Comparison of ENCODE assay signal across 8 cellular contexts in genomic region chr12:53287741-53288216, GRCh38. TPM values are rescaled to one million over a fixed set of nuclear protein-coding genes. Genes with fewer than 3 reads are reported as not detected.
DNase-seq lines count a peak whose midpoint lies in the region; ATAC-seq and TF ChIP-seq lines count a peak whose summit lies in the region.

No MANE protein-coding gene starts in this region.

- H3K4me2 ChIP-seq in GM23248 (ENCODE audit: unreplicated experiment) = no peak overlapping the region

- TF ChIP-seq CTCF in AG10803 (conservative IDR thresholded peaks at IDR 0.05; ENCODE audit: low read length) = peak; percentile 75
- peak; percentile 87; the same call in 1 of the 2 replicates for TF ChIP-seq CTCF in Panc1 (IDR thresholded peaks at IDR 0.05)
- TF ChIP-seq CTCF in foreskin keratinocyte (conservative IDR thresholded peaks at IDR 0.05) = peak; percentile 76
- peak; percentile 78 for TF ChIP-seq CTCF in osteocyte (IDR thresholded peaks at IDR 0.05)
- TF ChIP-seq CTCF in upper lobe of right lung (IDR thresholded peaks at IDR 0.05) = peak; percentile 63

- no peak overlapping the region for H3K27ac Mint-ChIP-seq in osteocyte (ENCODE audit: unreplicated experiment)

- no peak overlapping the region for H3K9ac ChIP-seq in GM23248

- H3K9me3 Mint-ChIP-seq in osteocyte (ENCODE audit: unreplicated experiment) = no peaks in the 10 kb centered on the region

- in situ Hi-C loops in GM23248 (cut with MboI) (loop anchor here (10.0 kb wide), 1 partner anchor 73 kb away; no protein-coding TSS in a partner anchor), Panc1 (cut with HindIII; ENCODE audit: low pct_unique_long_range_greater_than_20kb, low sequenced_read_pairs) (no loop called here)

- H3K36me3 Mint-ChIP-seq in osteocyte (ENCODE audit: unreplicated experiment) = no peaks in the 10 kb centered on the region

- 68 to 69% methylated on average over 11 of the region's 11 CpGs for WGBS in GM23248 (ENCODE audit: low coverage in 1 of 2, low lambda C conversion rate in 2 of 2, missing lambda C conversion rate in 2 of 2), 2 experiments

- CTCF ChIA-PET in Panc1 (lab: Charles Lee) = interaction anchor here (0.5 to 1.3 kb wide), 3 partner anchors 68 to 147 kb away, joined by 3 to 8 read pairs (median 4); no protein-coding TSS in a partner anchor

- H3K4me3 ChIP-seq in AG10803 (ENCODE audit: low read length) = no peak overlapping the region
- H3K4me3 ChIP-seq in GM23248 = no peak overlapping the region
- no peak overlapping the region for H3K4me3 ChIP-seq in Panc1 (ENCODE audit: low read depth in 2 of 2, low read length in 2 of 2)
- H3K4me3 ChIP-seq in upper lobe of right lung = no peak overlapping the region

- H3K4me1 Mint-ChIP-seq in osteocyte (ENCODE audit: unreplicated experiment) = peaks cover 1% of the 10 kb centered on the region

- no TSS peak for BruUV-seq in Panc1 (replicated peaks; lab: Mats Ljungman, UMichigan)

- intact Hi-C loops in Panc1 (cut with micrococcal nuclease; ENCODE audit: unreplicated experiment) = loop anchor here (1.0 kb wide), 1 partner anchor 74 kb away; no protein-coding TSS in a partner anchor
- intact Hi-C loops in upper lobe of right lung (cut with DNase I) = loop anchor here (10.0 kb wide), 1 partner anchor 73 kb away; no protein-coding TSS in a partner anchor

- H3K9me3 ChIP-seq in GM23248 (ENCODE audit: low read depth) (no peaks in the 10 kb centered on the region), Panc1 (ENCODE audit: control insufficient read depth, insufficient read depth, low read depth, low read length) (no peaks in the 10 kb centered on the region), upper lobe of right lung (no peaks in the 10 kb centered on the region)

- H2AFZ ChIP-seq in GM23248 = 0 out of 2 replicates have a peak overlapping the region, but pooled peaks have one; percentile 22

- peaks cover 20% of the 10 kb centered on the region for H3F3A ChIP-seq in GM23248 (ENCODE audit: insufficient read depth)

- H3K27ac ChIP-seq in GM23248 (no peak overlapping the region), Panc1 (ENCODE audit: low read length) (no peak overlapping the region), foreskin keratinocyte (no peak overlapping the region), upper lobe of right lung (no peak overlapping the region)

- peaks cover 21% of the 10 kb centered on the region for H3K4me1 ChIP-seq in GM23248 (ENCODE audit: insufficient read depth)
- H3K4me1 ChIP-seq in Panc1 (ENCODE audit: control insufficient read depth, insufficient read depth, low read length) = no peaks in the 10 kb centered on the region
- no peaks in the 10 kb centered on the region for H3K4me1 ChIP-seq in foreskin keratinocyte
- H3K4me1 ChIP-seq in upper lobe of right lung = no peaks in the 10 kb centered on the region

- no peak overlapping the region for H3K4me3 Mint-ChIP-seq in osteocyte (ENCODE audit: unreplicated experiment)

- no peaks in the 10 kb centered on the region for H3K27me3 Mint-ChIP-seq in osteocyte (ENCODE audit: unreplicated experiment)

- POLR2A ChIA-PET in Panc1 (lab: Charles Lee) = interaction anchor here (1.1 kb wide), 1 partner anchor 129 kb away, joined by 3 read pairs; no protein-coding TSS in a partner anchor

- H3K27me3 ChIP-seq in GM23248 (replicated peaks; ENCODE audit: insufficient read depth) (no peaks in the 10 kb centered on the region), Panc1 (ENCODE audit: control insufficient read depth, insufficient read depth, low read length) (no peaks in the 10 kb centered on the region), foreskin keratinocyte (no peaks in the 10 kb centered on the region), upper lobe of right lung (no peaks in the 10 kb centered on the region)

- no peaks in the 10 kb centered on the region for H3K79me2 ChIP-seq in GM23248 (ENCODE audit: insufficient read depth)

- ATAC-seq in Panc1 (peak; percentile 86), foreskin keratinocyte (peak; percentile 37), upper lobe of right lung (peak; percentile 87), GM21526 (IDR thresholded peaks at IDR 0.05; ENCODE audit: low FRiP score, unreplicated experiment) (no peak)

- no peaks in the 10 kb centered on the region for H4K20me1 ChIP-seq in GM23248 (ENCODE audit: insufficient read depth)

- DNase-seq in AG10803 (ENCODE audit: low read depth) (peak; percentile 61), GM23248 (peak; percentile 73), Panc1 (ENCODE audit: low read depth, low spot score) (peak; percentile 63), foreskin keratinocyte (peak; percentile 8 to 22), osteocyte (ENCODE audit: extremely low spot score, unreplicated experiment) (no peak), upper lobe of right lung (peak; percentile 79)
- DNase-seq in activated T-helper 9 cell treated with anti-CD3 and anti-CD28 coated beads, Interleukin-2, amount 50 U/mL, for 16 hours (ENCODE audit: low read depth) = peak; percentile 63

- H3K9me2 ChIP-seq in GM23248 (ENCODE audit: insufficient read depth) = no peaks in the 10 kb centered on the region

- no peaks in the 10 kb centered on the region for H3K36me3 ChIP-seq in GM23248 (ENCODE audit: low read depth)
- peaks cover 18% of the 10 kb centered on the region for H3K36me3 ChIP-seq in Panc1 (ENCODE audit: control insufficient read depth, insufficient read depth, low read length)
- H3K36me3 ChIP-seq in upper lobe of right lung = no peaks in the 10 kb centered on the region

RNA-seq across cellular contexts. Expression of gene PFDN5, which starts 7.6 kb away (rescaled TPM):
- 380 and 393 TPM in 2 replicates for total RNA-seq in GM23248 (2014; rRNA removed; shearing (Covaris generic))
- polyA plus RNA-seq in GM23248 (2016; fragmentation: Nextera tagmentation; extraction: Ambion mirVana) = 609 and 625 TPM in 2 replicates
- total RNA-seq in Panc1 (2021; ENCODE audit: unreplicated experiment) = 340 TPM
- 383 TPM for polyA plus RNA-seq in Panc1 (2012; ENCODE audit: insufficient read length)
- 413 and 428 TPM in 2 replicates for total RNA-seq in foreskin keratinocyte
- 615 and 639 TPM in 2 replicates for polyA plus RNA-seq in foreskin keratinocyte
- 394 and 396 TPM in 2 replicates for total RNA-seq in osteocyte
- 424 TPM for total RNA-seq in upper lobe of right lung

RNA-seq across cellular contexts. Expression of gene MYG1, which starts 11.7 kb away (rescaled TPM):
- total RNA-seq in GM23248 (2014; rRNA removed; shearing (Covaris generic)) = 39.6 and 48.9 TPM in 2 replicates
- 47.8 and 52.4 TPM in 2 replicates for polyA plus RNA-seq in GM23248 (2016; fragmentation: Nextera tagmentation; extraction: Ambion mirVana)
- 77.4 TPM for total RNA-seq in Panc1 (2021; ENCODE audit: unreplicated experiment)
- 79.4 TPM for polyA plus RNA-seq in Panc1 (2012; ENCODE audit: insufficient read length)
- 65.7 and 66.0 TPM in 2 replicates for total RNA-seq in foreskin keratinocyte
- 67.4 and 75.2 TPM in 2 replicates for polyA plus RNA-seq in foreskin keratinocyte
- 72.5 and 80.5 TPM in 2 replicates for total RNA-seq in osteocyte
- 41.9 TPM for total RNA-seq in upper lobe of right lung

RNA-seq across cellular contexts. Expression of gene ESPL1, which starts 19.7 kb away (rescaled TPM):
- total RNA-seq in GM23248 (2014; rRNA removed; shearing (Covaris generic)) = 5.6 and 8.5 TPM in 2 replicates
- polyA plus RNA-seq in GM23248 (2016; fragmentation: Nextera tagmentation; extraction: Ambion mirVana) (2.0 and 3.3 TPM in 2 replicates), foreskin keratinocyte (6.8 and 8.9 TPM in 2 replicates)
- total RNA-seq in Panc1 (2021; ENCODE audit: unreplicated experiment) (54.6 TPM), foreskin keratinocyte (15.0 and 18.7 TPM in 2 replicates), osteocyte (7.6 and 8.6 TPM in 2 replicates), upper lobe of right lung (0.35 TPM)
- 13.7 TPM for polyA plus RNA-seq in Panc1 (2012; ENCODE audit: insufficient read length)

RNA-seq across cellular contexts. Expression of gene AAAS, which starts 33.6 kb away (rescaled TPM):
- 63.4 and 72.0 TPM in 2 replicates for total RNA-seq in GM23248 (2014; rRNA removed; shearing (Covaris generic))
- 46.6 and 49.7 TPM in 2 replicates for polyA plus RNA-seq in GM23248 (2016; fragmentation: Nextera tagmentation; extraction: Ambion mirVana)
- total RNA-seq in Panc1 (2021; ENCODE audit: unreplicated experiment) = 77.7 TPM
- 54.8 TPM for polyA plus RNA-seq in Panc1 (2012; ENCODE audit: insufficient read length)
- total RNA-seq in foreskin keratinocyte = 55.8 and 58.5 TPM in 2 replicates
- polyA plus RNA-seq in foreskin keratinocyte = 58.8 and 62.8 TPM in 2 replicates
- total RNA-seq in osteocyte = 66.3 and 72.8 TPM in 2 replicates
- total RNA-seq in upper lobe of right lung = 43.2 TPM

RNA-seq across cellular contexts. Expression of gene SP7, which starts 48.4 kb away (rescaled TPM):
- total RNA-seq in GM23248 (2014; rRNA removed; shearing (Covaris generic)) = not detected in 2 replicates
- polyA plus RNA-seq in GM23248 (2016; fragmentation: Nextera tagmentation; extraction: Ambion mirVana) (not detected in 2 replicates), foreskin keratinocyte (not detected in 2 replicates)
- total RNA-seq in Panc1 (2021; ENCODE audit: unreplicated experiment) (not detected), foreskin keratinocyte (not detected in 2 replicates), osteocyte (not detected in 2 replicates), upper lobe of right lung (not detected)
- not detected for polyA plus RNA-seq in Panc1 (2012; ENCODE audit: insufficient read length)
